21 cellular contexts compared by ENCODE assay signal in genomic region chr10:123997013-123997412, GRCh38.
A peak's percentile ranks its signal among the peaks of the same experiment; 100 is the strongest.
DNase-seq lines count a peak whose midpoint lies in the region; ATAC-seq and TF ChIP-seq lines count a peak whose summit lies in the region.
"Had no signal": no experiment of that assay in that cellular context is flagged by ENCODE, and none has a peak within 500 bp of the region (broad histone marks: within the 10 kb centered on the region; RNA-seq: fewer than 3 reads in every experiment).

No MANE protein-coding gene starts in this region.

- H3K27me3 Mint-ChIP-seq in Calu3 (ENCODE audit: unreplicated experiment) = no peaks in the 10 kb centered on the region
- peaks cover 31% of the 10 kb centered on the region for H3K27me3 Mint-ChIP-seq in activated T-helper 1 cell treated with anti-CD3 and anti-CD28 coated beads, Interleukin-12 subunit alpha, Interleukin-12 subunit beta, Interleukin-2, Interleukin-4 antibody, amounts not matched to agents 30 ng/mL and 10 ng/mL and 1 ng/mL, durations not matched to agents 14 hours and 24 hours and 36 hours (ENCODE audit: insufficient read depth)

- DNase-seq in Calu3 (no peak), left lung (no peak), DMS53 (lab: John Stamatoyannopoulos, UW) (no peak), NCI-H748 treated with DMSO at 0.1 percent for 48 hours (lab: John Stamatoyannopoulos, UW) (no peak), body of pancreas (no peak)
- no peak for DNase-seq in activated T-helper 1 cell treated with anti-CD3 and anti-CD28 coated beads, Interleukin-12 subunit alpha, Interleukin-12 subunit beta, Interleukin-2, Interleukin-4 antibody, amounts not matched to agents 30 ng/mL and 10 ng/mL and 1 ng/mL, durations not matched to agents 14 hours and 24 hours and 36 hours (ENCODE audit: low spot score)
- DNase-seq: activated CD4-positive, alpha-beta T cell treated with anti-CD3 and anti-CD28 coated beads for 48 hours; activated effector memory CD4-positive, alpha-beta T cell treated with Interleukin-2 at 50 U/mL for 16 hours; COR-L47; effector CD8-positive, alpha-beta T cell; heart right ventricle; immature natural killer cell; Karpas-422; NCI-H1092 treated with DMSO at 0.1 percent for 48 hours; NCI-H2081 treated with DMSO at 0.1 percent for 48 hours; Right ventricle myocardium superior had no signal

- ATAC-seq in left lung (no peak), body of pancreas (no peak)

- H3K4me3 Mint-ChIP-seq in Calu3 (ENCODE audit: low read depth, unreplicated experiment) = no peak overlapping the region
- H3K4me3 Mint-ChIP-seq in activated T-helper 1 cell treated with anti-CD3 and anti-CD28 coated beads, Interleukin-12 subunit alpha, Interleukin-12 subunit beta, Interleukin-2, Interleukin-4 antibody, amounts not matched to agents 30 ng/mL and 10 ng/mL and 1 ng/mL, durations not matched to agents 14 hours and 24 hours and 36 hours = no peak overlapping the region

- peak overlapping the region; percentile 68 for H3K27ac Mint-ChIP-seq in Calu3 (ENCODE audit: unreplicated experiment)
- H3K27ac Mint-ChIP-seq in activated T-helper 1 cell treated with anti-CD3 and anti-CD28 coated beads, Interleukin-12 subunit alpha, Interleukin-12 subunit beta, Interleukin-2, Interleukin-4 antibody, amounts not matched to agents 30 ng/mL and 10 ng/mL and 1 ng/mL, durations not matched to agents 14 hours and 24 hours and 36 hours = no peak overlapping the region
- H3K27ac Mint-ChIP-seq: memory B cell had no signal

- H3K27ac ChIP-seq in adipose tissue (ENCODE audit: low read depth, low read length) (peak overlapping the region; percentile 16), left lung (peak overlapping the region; percentile 47 to 92), body of pancreas (peak overlapping the region in 1 of 4 donors; percentile 64)
- H3K27ac ChIP-seq: thoracic aorta had no signal

- H3K36me3 Mint-ChIP-seq in Calu3 (ENCODE audit: insufficient read depth, unreplicated experiment) = peaks cover 17% of the 10 kb centered on the region
- H3K36me3 Mint-ChIP-seq in activated T-helper 1 cell treated with anti-CD3 and anti-CD28 coated beads, Interleukin-12 subunit alpha, Interleukin-12 subunit beta, Interleukin-2, Interleukin-4 antibody, amounts not matched to agents 30 ng/mL and 10 ng/mL and 1 ng/mL, durations not matched to agents 14 hours and 24 hours and 36 hours (ENCODE audit: low read depth) = no peaks in the 10 kb centered on the region
- H3K36me3 Mint-ChIP-seq: immature natural killer cell had no signal

- 48 to 89% (median 83%) methylated on average over 6 of the region's 6 CpGs for WGBS in adipose tissue, 3 donors
- WGBS in body of pancreas, 2 donors = 42 to 49% methylated on average over 6 of the region's 6 CpGs

- intact Hi-C loops in Calu3 (cut with micrococcal nuclease; ENCODE audit: unreplicated experiment) (loop anchor here (2.0 to 10.0 kb wide), 3 partner anchors 95 to 258 kb away; partner anchors contain the start of gene CHST15), left lung (cut with DNase I) (loop anchor here in 1 of 2 donors (5.0 kb wide), 1 partner anchor 260 kb away; no protein-coding TSS in a partner anchor), body of pancreas (cut with DNase I) (loop anchor here (5.0 kb wide), 1 partner anchor 395 kb away; no protein-coding TSS in a partner anchor)
- intact Hi-C loops in activated T-helper 1 cell treated with anti-CD3 and anti-CD28 coated beads, Interleukin-12 subunit alpha, Interleukin-12 subunit beta, Interleukin-2, Interleukin-4 antibody, amounts not matched to agents 30 ng/mL and 10 ng/mL and 1 ng/mL, durations not matched to agents 14 hours and 24 hours and 36 hours (cut with micrococcal nuclease) = loop anchor here (5.0 kb wide), 1 partner anchor 95 kb away; the partner anchor contains the start of gene CHST15

- peak overlapping the region; percentile 82 for H3K9ac ChIP-seq in skeletal muscle satellite cell (ENCODE audit: low read depth, low read length)

- no peaks in the 10 kb centered on the region for H3K9me3 Mint-ChIP-seq in Calu3 (ENCODE audit: low read depth, unreplicated experiment)
- H3K9me3 Mint-ChIP-seq in activated T-helper 1 cell treated with anti-CD3 and anti-CD28 coated beads, Interleukin-12 subunit alpha, Interleukin-12 subunit beta, Interleukin-2, Interleukin-4 antibody, amounts not matched to agents 30 ng/mL and 10 ng/mL and 1 ng/mL, durations not matched to agents 14 hours and 24 hours and 36 hours = no peaks in the 10 kb centered on the region
- H3K9me3 Mint-ChIP-seq: central memory CD8-positive, alpha-beta T cell; immature natural killer cell; memory B cell had no signal

- H3K36me3 ChIP-seq in left lung = no peaks in the 10 kb centered on the region
- H3K36me3 ChIP-seq in skeletal muscle satellite cell (ENCODE audit: insufficient read depth, low read length) = no peaks in the 10 kb centered on the region
- H3K36me3 ChIP-seq in body of pancreas (replicated peaks in 1 of 2; ENCODE audit: insufficient read depth in 1 of 2, low read depth in 2 of 2) = no peaks in the 10 kb centered on the region
- H3K36me3 ChIP-seq: heart right ventricle, thoracic aorta had no signal

- H3K27me3 ChIP-seq in left lung (peaks cover 23 to 35% of the 10 kb centered on the region in 2 donors), skeletal muscle satellite cell (ENCODE audit: control insufficient read depth, insufficient read depth, low read length) (peaks cover 11% of the 10 kb centered on the region), body of pancreas (peaks cover 0 to 22% of the 10 kb centered on the region in 2 donors)

- H3K4me1 Mint-ChIP-seq in Calu3 (ENCODE audit: low read depth, unreplicated experiment) = peaks cover 41% of the 10 kb centered on the region
- H3K4me1 Mint-ChIP-seq in activated T-helper 1 cell treated with anti-CD3 and anti-CD28 coated beads, Interleukin-12 subunit alpha, Interleukin-12 subunit beta, Interleukin-2, Interleukin-4 antibody, amounts not matched to agents 30 ng/mL and 10 ng/mL and 1 ng/mL, durations not matched to agents 14 hours and 24 hours and 36 hours (ENCODE audit: low read depth) = peaks cover 12% of the 10 kb centered on the region
- H3K4me1 Mint-ChIP-seq: central memory CD8-positive, alpha-beta T cell had no signal

- H3K4me1 ChIP-seq in left lung = peaks cover 16 to 77% of the 10 kb centered on the region in 2 donors
- peaks cover 49% of the 10 kb centered on the region for H3K4me1 ChIP-seq in skeletal muscle satellite cell (ENCODE audit: control insufficient read depth, insufficient read depth, low read length)
- peaks cover 15% of the 10 kb centered on the region for H3K4me1 ChIP-seq in body of pancreas

- H3K4me3 ChIP-seq in left lung (no peak overlapping the region), skeletal muscle satellite cell (ENCODE audit: low read length) (no peak overlapping the region), body of pancreas (no peak overlapping the region)
- H3K4me3 ChIP-seq: heart right ventricle, thoracic aorta had no signal

- peak overlapping the region; percentile 66 for H3K4me2 ChIP-seq in skeletal muscle satellite cell (ENCODE audit: low read length)

- CTCF ChIA-PET in Calu3 (lab: Charles Lee) = interaction anchor here (0.6 to 3.0 kb wide), 4 partner anchors 39 to 391 kb away, joined by 3 to 25 read pairs (median 5); no protein-coding TSS in a partner anchor

- TF ChIP-seq CTCF in Calu3 (IDR thresholded peaks at IDR 0.05; ENCODE audit: unreplicated experiment) (no peak), left lung (IDR thresholded peaks at IDR 0.05) (no peak), body of pancreas (IDR thresholded peaks at IDR 0.05) (no peak)

- BruUV-seq in Calu3 (replicated peaks; lab: Mats Ljungman, UMichigan) = no TSS peak

- H3K9me3 ChIP-seq in left lung = no peaks in the 10 kb centered on the region
- no peaks in the 10 kb centered on the region for H3K9me3 ChIP-seq in skeletal muscle satellite cell (replicated peaks; ENCODE audit: low read length)
- no peaks in the 10 kb centered on the region for H3K9me3 ChIP-seq in body of pancreas
- H3K9me3 ChIP-seq: heart right ventricle, thoracic aorta had no signal

- no peak for TF ChIP-seq POLR2A in body of pancreas (IDR thresholded peaks at IDR 0.05)
